Comparison of ENCODE assay signal across 10 cellular contexts in genomic region chr11:9266132-9266736, GRCh38. TPM values are rescaled to one million over a fixed set of nuclear protein-coding genes. Genes with fewer than 3 reads are reported as not detected.
DNase-seq lines count a peak whose midpoint lies in the region; ATAC-seq and TF ChIP-seq lines count a peak whose summit lies in the region.
"Had no signal": no experiment of that assay in that cellular context is flagged by ENCODE, and none has a peak within 500 bp of the region (broad histone marks: within the 10 kb centered on the region; RNA-seq: fewer than 3 reads in every experiment).

No MANE protein-coding gene starts in this region.

- no peak for ATAC-seq in stimulated activated naive CD8-positive, alpha-beta T cell treated with anti-CD3 and anti-CD28 coated beads, Interleukin-15, Interleukin-2, amounts not matched to agents 100 U/mL and 50 U/mL, for 24 hours
- ATAC-seq in central memory CD8-positive, alpha-beta T cell (replicated peaks; ENCODE audit: extremely low read depth, poor library complexity, severe bottlenecking), result no peak
- ATAC-seq in GM18519 (IDR thresholded peaks at IDR 0.05; ENCODE audit: low FRiP score, unreplicated experiment) (no peak), left lobe of liver (no peak)

- H3K9me3 Mint-ChIP-seq in stimulated activated naive CD8-positive, alpha-beta T cell treated with anti-CD3 and anti-CD28 coated beads, Interleukin-15, Interleukin-2, amounts not matched to agents 100 ng/mL and 50 ng/mL, for 24 hours, result no peaks in the 10 kb centered on the region
- no peaks in the 10 kb centered on the region for H3K9me3 Mint-ChIP-seq in central memory CD8-positive, alpha-beta T cell
- H3K9me3 Mint-ChIP-seq in nephron, result no peaks in the 10 kb centered on the region

- no peaks in the 10 kb centered on the region for H3K36me3 Mint-ChIP-seq in stimulated activated naive CD8-positive, alpha-beta T cell treated with anti-CD3 and anti-CD28 coated beads, Interleukin-15, Interleukin-2, amounts not matched to agents 100 ng/mL and 50 ng/mL, for 24 hours (ENCODE audit: low read depth)
- H3K36me3 Mint-ChIP-seq in central memory CD8-positive, alpha-beta T cell (ENCODE audit: insufficient read depth), result peaks cover 10% of the 10 kb centered on the region
- H3K36me3 Mint-ChIP-seq in nephron (ENCODE audit: low read depth), result no peaks in the 10 kb centered on the region

- DNase-seq in stimulated activated naive CD8-positive, alpha-beta T cell treated with anti-CD3 and anti-CD28 coated beads, Interleukin-15, Interleukin-2, amounts not matched to agents 100 U/mL and 50 U/mL, for 24 hours, result no peak
- DNase-seq in central memory CD8-positive, alpha-beta T cell (ENCODE audit: low spot score in 2 of 2), result no peak
- DNase-seq in HCEC 1CT (no peak), GF-D8 (lab: John Stamatoyannopoulos, UW) (no peak), left lobe of liver (ENCODE audit: low spot score) (no peak)
- DNase-seq: NCI-H2171, SW 1271 had no signal

- peak overlapping the region; percentile 63 for H3K27ac Mint-ChIP-seq in stimulated activated naive CD8-positive, alpha-beta T cell treated with anti-CD3 and anti-CD28 coated beads, Interleukin-15, Interleukin-2, amounts not matched to agents 100 ng/mL and 50 ng/mL, for 24 hours
- H3K27ac Mint-ChIP-seq in central memory CD8-positive, alpha-beta T cell (ENCODE audit: low read depth), result peak overlapping the region; percentile 91
- H3K27ac Mint-ChIP-seq in nephron, result peak overlapping the region; percentile 66 to 93 (median 93)

- H3K4me3 Mint-ChIP-seq in stimulated activated naive CD8-positive, alpha-beta T cell treated with anti-CD3 and anti-CD28 coated beads, Interleukin-15, Interleukin-2, amounts not matched to agents 100 ng/mL and 50 ng/mL, for 24 hours, result peak overlapping the region; percentile 77
- peak overlapping the region; percentile 91 for H3K4me3 Mint-ChIP-seq in central memory CD8-positive, alpha-beta T cell
- H3K4me3 Mint-ChIP-seq in nephron, result peak overlapping the region; percentile 85 to 91 (median 87)

- H3K4me1 Mint-ChIP-seq in stimulated activated naive CD8-positive, alpha-beta T cell treated with anti-CD3 and anti-CD28 coated beads, Interleukin-15, Interleukin-2, amounts not matched to agents 100 ng/mL and 50 ng/mL, for 24 hours (ENCODE audit: low read depth), result peaks cover 36% of the 10 kb centered on the region
- H3K4me1 Mint-ChIP-seq in central memory CD8-positive, alpha-beta T cell, result peaks cover 26% of the 10 kb centered on the region
- peaks cover 45% of the 10 kb centered on the region for H3K4me1 Mint-ChIP-seq in nephron

- peaks cover 11% of the 10 kb centered on the region for H3K27me3 Mint-ChIP-seq in stimulated activated naive CD8-positive, alpha-beta T cell treated with anti-CD3 and anti-CD28 coated beads, Interleukin-15, Interleukin-2, amounts not matched to agents 100 ng/mL and 50 ng/mL, for 24 hours
- no peaks in the 10 kb centered on the region for H3K27me3 Mint-ChIP-seq in central memory CD8-positive, alpha-beta T cell
- H3K27me3 Mint-ChIP-seq in nephron (ENCODE audit: low read depth), result no peaks in the 10 kb centered on the region

- TF ChIP-seq CTCF in nephron (IDR thresholded peaks at IDR 0.05; ENCODE audit: unreplicated experiment in 3 of 3), result no peak

RNA-seq across cellular contexts. Expression of gene DENND5A, which starts 1.1 kb away (rescaled TPM):
- total RNA-seq in left lobe of liver, result 15.5 TPM

RNA-seq across cellular contexts. Expression of gene TMEM41B, which starts 48.2 kb away (rescaled TPM):
- 22.7 TPM for total RNA-seq in left lobe of liver
